Comparison of ENCODE assay signal across 1 cellular context in the genomic region with DNA sequence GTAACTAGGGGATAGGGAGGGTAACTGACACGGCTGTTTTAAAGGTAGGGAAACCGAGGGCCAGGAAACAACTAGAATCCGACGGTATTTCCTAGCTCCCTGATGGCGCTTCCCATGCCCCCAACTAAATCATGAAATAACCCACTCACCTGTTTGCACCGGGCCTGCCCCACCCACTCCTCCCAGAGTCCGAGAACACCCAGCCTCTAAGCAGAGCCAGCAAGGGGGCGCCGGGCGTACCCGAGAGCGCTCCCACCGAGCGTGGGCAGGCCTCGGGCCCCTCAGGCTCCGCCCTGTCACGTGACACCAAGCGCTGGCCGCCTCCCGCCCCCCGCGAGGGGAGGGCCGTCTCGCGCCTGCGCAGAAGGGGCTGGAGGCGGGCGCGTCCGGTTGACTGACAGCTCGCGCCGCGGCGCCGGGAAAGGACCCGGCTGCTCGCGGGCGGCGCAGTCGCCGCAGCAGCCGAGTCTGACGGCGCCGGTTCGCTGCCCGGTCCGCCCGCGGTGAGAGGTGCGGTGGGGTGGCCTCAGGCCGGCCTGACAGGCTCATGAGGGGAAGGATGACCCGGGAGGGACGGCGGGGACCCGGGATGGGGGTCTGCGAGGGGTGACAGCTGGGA.
TF ChIP-seq lines count a peak whose summit lies in the region.

A gene with protein sequence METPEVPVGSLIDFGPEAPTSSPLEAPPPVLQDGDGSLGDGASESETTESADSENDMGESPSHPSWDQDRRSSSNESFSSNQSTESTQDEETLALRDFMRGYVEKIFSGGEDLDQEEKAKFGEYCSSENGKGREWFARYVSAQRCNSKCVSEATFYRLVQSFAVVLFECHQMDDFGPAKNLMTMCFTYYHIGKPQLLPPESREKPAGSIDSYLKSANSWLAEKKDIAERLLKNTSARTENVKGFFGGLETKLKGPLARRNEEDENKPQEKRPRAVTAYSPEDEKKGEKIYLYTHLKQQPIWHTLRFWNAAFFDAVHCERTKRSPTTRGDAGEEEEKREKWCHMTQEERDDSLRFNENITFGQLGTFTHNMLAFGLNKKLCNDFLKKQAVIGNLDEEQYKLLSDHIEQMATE (plus strand): TSS at position 447 of the 619 bp plus-strand sequence. CDS start 39,277 bp downstream, outside the sequence.

TF ChIP-seq in HepG2, 621 proteins besides CTCF, POLR2A, EP300 and RAD21 (continued from another document and continues in another):
- TF ChIP-seq, protein P1, sequence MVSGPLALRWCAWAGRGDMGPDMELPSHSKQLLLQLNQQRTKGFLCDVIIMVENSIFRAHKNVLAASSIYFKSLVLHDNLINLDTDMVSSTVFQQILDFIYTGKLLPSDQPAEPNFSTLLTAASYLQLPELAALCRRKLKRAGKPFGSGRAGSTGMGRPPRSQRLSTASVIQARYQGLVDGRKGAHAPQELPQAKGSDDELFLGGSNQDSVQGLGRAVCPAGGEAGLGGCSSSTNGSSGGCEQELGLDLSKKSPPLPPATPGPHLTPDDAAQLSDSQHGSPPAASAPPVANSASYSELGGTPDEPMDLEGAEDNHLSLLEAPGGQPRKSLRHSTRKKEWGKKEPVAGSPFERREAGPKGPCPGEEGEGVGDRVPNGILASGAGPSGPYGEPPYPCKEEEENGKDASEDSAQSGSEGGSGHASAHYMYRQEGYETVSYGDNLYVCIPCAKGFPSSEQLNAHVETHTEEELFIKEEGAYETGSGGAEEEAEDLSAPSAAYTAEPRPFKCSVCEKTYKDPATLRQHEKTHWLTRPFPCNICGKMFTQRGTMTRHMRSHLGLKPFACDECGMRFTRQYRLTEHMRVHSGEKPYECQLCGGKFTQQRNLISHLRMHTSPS (CRISPR knock-in tag; IDR thresholded peaks at IDR 0.05; ENCODE audit: low read depth) = no peak
- TF ChIP-seq, protein P2, sequence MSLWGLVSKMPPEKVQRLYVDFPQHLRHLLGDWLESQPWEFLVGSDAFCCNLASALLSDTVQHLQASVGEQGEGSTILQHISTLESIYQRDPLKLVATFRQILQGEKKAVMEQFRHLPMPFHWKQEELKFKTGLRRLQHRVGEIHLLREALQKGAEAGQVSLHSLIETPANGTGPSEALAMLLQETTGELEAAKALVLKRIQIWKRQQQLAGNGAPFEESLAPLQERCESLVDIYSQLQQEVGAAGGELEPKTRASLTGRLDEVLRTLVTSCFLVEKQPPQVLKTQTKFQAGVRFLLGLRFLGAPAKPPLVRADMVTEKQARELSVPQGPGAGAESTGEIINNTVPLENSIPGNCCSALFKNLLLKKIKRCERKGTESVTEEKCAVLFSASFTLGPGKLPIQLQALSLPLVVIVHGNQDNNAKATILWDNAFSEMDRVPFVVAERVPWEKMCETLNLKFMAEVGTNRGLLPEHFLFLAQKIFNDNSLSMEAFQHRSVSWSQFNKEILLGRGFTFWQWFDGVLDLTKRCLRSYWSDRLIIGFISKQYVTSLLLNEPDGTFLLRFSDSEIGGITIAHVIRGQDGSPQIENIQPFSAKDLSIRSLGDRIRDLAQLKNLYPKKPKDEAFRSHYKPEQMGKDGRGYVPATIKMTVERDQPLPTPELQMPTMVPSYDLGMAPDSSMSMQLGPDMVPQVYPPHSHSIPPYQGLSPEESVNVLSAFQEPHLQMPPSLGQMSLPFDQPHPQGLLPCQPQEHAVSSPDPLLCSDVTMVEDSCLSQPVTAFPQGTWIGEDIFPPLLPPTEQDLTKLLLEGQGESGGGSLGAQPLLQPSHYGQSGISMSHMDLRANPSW (CRISPR knock-in tag; IDR thresholded peaks at IDR 0.05; ENCODE audit: borderline replicate concordance) = no peak
- TF ChIP-seq, protein P3, sequence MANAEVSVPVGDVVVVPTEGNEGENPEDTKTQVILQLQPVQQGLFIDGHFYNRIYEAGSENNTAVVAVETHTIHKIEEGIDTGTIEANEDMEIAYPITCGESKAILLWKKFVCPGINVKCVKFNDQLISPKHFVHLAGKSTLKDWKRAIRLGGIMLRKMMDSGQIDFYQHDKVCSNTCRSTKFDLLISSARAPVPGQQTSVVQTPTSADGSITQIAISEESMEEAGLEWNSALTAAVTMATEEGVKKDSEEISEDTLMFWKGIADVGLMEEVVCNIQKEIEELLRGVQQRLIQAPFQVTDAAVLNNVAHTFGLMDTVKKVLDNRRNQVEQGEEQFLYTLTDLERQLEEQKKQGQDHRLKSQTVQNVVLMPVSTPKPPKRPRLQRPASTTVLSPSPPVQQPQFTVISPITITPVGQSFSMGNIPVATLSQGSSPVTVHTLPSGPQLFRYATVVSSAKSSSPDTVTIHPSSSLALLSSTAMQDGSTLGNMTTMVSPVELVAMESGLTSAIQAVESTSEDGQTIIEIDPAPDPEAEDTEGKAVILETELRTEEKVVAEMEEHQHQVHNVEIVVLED (CRISPR knock-in tag; IDR thresholded peaks at IDR 0.05; ENCODE audit: borderline replicate concordance) = peak; percentile 57; the same call in 1 of the 2 replicates
- peak; percentile 32; the same call in 1 of the 2 replicates for TF ChIP-seq ZNF350 (CRISPR knock-in tag; IDR thresholded peaks at IDR 0.05; ENCODE audit: borderline replicate concordance, low read depth)
- no peak for TF ChIP-seq EHMT2 (IDR thresholded peaks at IDR 0.05; ENCODE audit: borderline replicate concordance, low read depth, low read length)
- TF ChIP-seq HOXA5 (CRISPR knock-in tag; IDR thresholded peaks at IDR 0.05) = peak; percentile 78; the same call in 1 of the 2 replicates
- TF ChIP-seq, protein P4, sequence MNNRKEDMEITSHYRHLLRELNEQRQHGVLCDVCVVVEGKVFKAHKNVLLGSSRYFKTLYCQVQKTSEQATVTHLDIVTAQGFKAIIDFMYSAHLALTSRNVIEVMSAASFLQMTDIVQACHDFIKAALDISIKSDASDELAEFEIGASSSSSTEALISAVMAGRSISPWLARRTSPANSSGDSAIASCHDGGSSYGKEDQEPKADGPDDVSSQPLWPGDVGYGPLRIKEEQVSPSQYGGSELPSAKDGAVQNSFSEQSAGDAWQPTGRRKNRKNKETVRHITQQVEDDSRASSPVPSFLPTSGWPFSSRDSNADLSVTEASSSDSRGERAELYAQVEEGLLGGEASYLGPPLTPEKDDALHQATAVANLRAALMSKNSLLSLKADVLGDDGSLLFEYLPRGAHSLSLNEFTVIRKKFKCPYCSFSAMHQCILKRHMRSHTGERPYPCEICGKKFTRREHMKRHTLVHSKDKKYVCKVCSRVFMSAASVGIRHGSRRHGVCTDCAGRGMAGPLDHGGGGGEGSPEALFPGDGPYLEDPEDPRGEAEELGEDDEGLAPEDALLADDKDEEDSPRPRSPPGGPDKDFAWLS (CRISPR knock-in tag; IDR thresholded peaks at IDR 0.05; ENCODE audit: borderline replicate concordance) = no peak
- TF ChIP-seq NR3C1 (CRISPR knock-in tag; IDR thresholded peaks at IDR 0.05) = no peak
- no peak for TF ChIP-seq ZNF737 (CRISPR knock-in tag; IDR thresholded peaks at IDR 0.05; ENCODE audit: borderline replicate concordance)
- no peak for TF ChIP-seq RXRA (CRISPR knock-in tag; IDR thresholded peaks at IDR 0.05)
- TF ChIP-seq SMARCE1 (IDR thresholded peaks at IDR 0.05; ENCODE audit: borderline replicate concordance) = no peak
- TF ChIP-seq, protein P5, sequence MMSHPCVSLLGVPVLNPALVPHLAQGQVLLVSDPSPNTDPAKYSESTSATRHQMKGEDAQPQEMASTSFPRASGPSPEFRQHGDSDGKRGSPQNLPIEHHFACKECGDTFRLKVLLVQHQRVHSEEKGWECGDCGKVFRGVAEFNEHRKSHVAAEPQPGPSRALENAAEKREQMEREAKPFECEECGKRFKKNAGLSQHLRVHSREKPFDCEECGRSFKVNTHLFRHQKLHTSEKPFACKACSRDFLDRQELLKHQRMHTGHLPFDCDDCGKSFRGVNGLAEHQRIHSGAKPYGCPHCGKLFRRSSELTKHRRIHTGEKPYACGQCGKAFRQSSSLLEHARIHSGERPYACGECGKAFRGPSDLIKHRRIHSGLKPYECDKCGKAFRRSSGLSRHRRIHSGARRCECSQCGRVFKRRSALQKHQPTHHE (CRISPR knock-in tag; IDR thresholded peaks at IDR 0.05; ENCODE audit: borderline replicate concordance) = no peak
- no peak for TF ChIP-seq NFIB (CRISPR knock-in tag; IDR thresholded peaks at IDR 0.05; ENCODE audit: borderline replicate concordance)
- no peak for TF ChIP-seq CHD4 (IDR thresholded peaks at IDR 0.05; ENCODE audit: borderline replicate concordance, low read length)
- TF ChIP-seq, protein P6, sequence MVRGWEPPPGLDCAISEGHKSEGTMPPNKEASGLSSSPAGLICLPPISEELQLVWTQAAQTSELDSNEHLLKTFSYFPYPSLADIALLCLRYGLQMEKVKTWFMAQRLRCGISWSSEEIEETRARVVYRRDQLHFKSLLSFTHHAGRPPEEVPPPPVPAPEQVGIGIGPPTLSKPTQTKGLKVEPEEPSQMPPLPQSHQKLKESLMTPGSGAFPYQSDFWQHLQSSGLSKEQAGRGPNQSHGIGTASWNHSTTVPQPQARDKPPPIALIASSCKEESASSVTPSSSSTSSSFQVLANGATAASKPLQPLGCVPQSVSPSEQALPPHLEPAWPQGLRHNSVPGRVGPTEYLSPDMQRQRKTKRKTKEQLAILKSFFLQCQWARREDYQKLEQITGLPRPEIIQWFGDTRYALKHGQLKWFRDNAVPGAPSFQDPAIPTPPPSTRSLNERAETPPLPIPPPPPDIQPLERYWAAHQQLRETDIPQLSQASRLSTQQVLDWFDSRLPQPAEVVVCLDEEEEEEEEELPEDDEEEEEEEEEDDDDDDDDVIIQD (CRISPR knock-in tag; IDR thresholded peaks at IDR 0.05; ENCODE audit: low read depth) = no peak
- TF ChIP-seq, protein P7, sequence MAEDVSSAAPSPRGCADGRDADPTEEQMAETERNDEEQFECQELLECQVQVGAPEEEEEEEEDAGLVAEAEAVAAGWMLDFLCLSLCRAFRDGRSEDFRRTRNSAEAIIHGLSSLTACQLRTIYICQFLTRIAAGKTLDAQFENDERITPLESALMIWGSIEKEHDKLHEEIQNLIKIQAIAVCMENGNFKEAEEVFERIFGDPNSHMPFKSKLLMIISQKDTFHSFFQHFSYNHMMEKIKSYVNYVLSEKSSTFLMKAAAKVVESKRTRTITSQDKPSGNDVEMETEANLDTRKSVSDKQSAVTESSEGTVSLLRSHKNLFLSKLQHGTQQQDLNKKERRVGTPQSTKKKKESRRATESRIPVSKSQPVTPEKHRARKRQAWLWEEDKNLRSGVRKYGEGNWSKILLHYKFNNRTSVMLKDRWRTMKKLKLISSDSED (CRISPR knock-in tag; IDR thresholded peaks at IDR 0.05) = no peak
- peak; percentile 57 for TF ChIP-seq TBL1XR1 (IDR thresholded peaks at IDR 0.05; ENCODE audit: borderline replicate concordance, low read length, partially characterized antibody)
- no peak for TF ChIP-seq MEIS1 (CRISPR knock-in tag; IDR thresholded peaks at IDR 0.05; ENCODE audit: borderline replicate concordance)
- TF ChIP-seq MED8 (CRISPR knock-in tag; IDR thresholded peaks at IDR 0.05; ENCODE audit: insufficient replicate concordance) = no peak
- no peak for TF ChIP-seq ZNF839 (CRISPR knock-in tag; IDR thresholded peaks at IDR 0.05; ENCODE audit: borderline replicate concordance)
- no peak for TF ChIP-seq SCMH1 (CRISPR knock-in tag; IDR thresholded peaks at IDR 0.05; ENCODE audit: borderline replicate concordance)
- TF ChIP-seq ZMAT3 (CRISPR knock-in tag; conservative IDR thresholded peaks at IDR 0.05) = no peak
- TF ChIP-seq, protein P8, sequence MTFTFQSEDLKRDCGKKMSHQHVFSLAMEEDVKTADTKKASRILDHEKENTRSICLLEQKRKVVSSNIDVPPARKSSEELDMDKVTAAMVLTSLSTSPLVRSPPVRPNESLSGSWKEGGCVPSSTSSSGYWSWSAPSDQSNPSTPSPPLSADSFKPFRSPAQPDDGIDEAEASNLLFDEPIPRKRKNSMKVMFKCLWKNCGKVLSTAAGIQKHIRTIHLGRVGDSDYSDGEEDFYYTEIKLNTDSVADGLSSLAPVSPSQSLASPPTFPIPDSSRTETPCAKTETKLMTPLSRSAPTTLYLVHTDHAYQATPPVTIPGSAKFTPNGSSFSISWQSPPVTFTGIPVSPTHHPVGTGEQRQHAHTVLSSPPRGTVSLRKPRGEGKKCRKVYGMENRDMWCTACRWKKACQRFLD (CRISPR knock-in tag; IDR thresholded peaks at IDR 0.05; ENCODE audit: borderline replicate concordance) = no peak
- TF ChIP-seq SAP130 (CRISPR knock-in tag; IDR thresholded peaks at IDR 0.05; ENCODE audit: low read depth) = peak; percentile 85
- peak; percentile 79; the same call in 1 of the 2 replicates for TF ChIP-seq KLF12 (CRISPR knock-in tag; IDR thresholded peaks at IDR 0.05; ENCODE audit: borderline replicate concordance)
- TF ChIP-seq ETV5 (CRISPR knock-in tag; IDR thresholded peaks at IDR 0.05; ENCODE audit: borderline replicate concordance) = 0 out of 2 replicates have a peak, but pooled peaks have one; percentile 17
- TF ChIP-seq TARDBP (CRISPR knock-in tag; IDR thresholded peaks at IDR 0.05) = peak; percentile 68; the same call in 1 of the 2 replicates
- TF ChIP-seq ZNF253 (CRISPR knock-in tag; IDR thresholded peaks at IDR 0.05; ENCODE audit: borderline replicate concordance) = no peak
- TF ChIP-seq, protein P9, sequence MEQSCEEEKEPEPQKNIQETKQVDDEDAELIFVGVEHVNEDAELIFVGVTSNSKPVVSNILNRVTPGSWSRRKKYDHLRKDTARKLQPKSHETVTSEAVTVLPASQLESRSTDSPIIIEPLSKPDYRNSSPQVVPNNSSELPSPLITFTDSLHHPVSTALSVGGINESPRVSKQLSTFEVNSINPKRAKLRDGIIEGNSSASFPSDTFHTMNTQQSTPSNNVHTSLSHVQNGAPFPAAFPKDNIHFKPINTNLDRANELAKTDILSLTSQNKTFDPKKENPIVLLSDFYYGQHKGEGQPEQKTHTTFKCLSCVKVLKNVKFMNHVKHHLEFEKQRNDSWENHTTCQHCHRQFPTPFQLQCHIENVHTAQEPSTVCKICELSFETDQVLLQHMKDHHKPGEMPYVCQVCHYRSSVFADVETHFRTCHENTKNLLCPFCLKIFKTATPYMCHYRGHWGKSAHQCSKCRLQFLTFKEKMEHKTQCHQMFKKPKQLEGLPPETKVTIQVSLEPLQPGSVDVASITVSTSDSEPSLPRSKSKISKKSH (CRISPR knock-in tag; IDR thresholded peaks at IDR 0.05; ENCODE audit: borderline replicate concordance) = 0 out of 2 replicates have a peak, but pooled peaks have one; percentile 13
- TF ChIP-seq ZFP36L1 (CRISPR knock-in tag; IDR thresholded peaks at IDR 0.05) = peak; percentile 72; the same call in 1 of the 2 replicates
- peak; percentile 49 for TF ChIP-seq FOSL2 (CRISPR knock-in tag; IDR thresholded peaks at IDR 0.05)
- no peak for TF ChIP-seq ZNF598 (CRISPR knock-in tag; IDR thresholded peaks at IDR 0.05; ENCODE audit: borderline replicate concordance)
- TF ChIP-seq, protein P10, sequence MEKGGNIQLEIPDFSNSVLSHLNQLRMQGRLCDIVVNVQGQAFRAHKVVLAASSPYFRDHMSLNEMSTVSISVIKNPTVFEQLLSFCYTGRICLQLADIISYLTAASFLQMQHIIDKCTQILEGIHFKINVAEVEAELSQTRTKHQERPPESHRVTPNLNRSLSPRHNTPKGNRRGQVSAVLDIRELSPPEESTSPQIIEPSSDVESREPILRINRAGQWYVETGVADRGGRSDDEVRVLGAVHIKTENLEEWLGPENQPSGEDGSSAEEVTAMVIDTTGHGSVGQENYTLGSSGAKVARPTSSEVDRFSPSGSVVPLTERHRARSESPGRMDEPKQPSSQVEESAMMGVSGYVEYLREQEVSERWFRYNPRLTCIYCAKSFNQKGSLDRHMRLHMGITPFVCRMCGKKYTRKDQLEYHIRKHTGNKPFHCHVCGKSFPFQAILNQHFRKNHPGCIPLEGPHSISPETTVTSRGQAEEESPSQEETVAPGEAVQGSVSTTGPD (CRISPR knock-in tag; IDR thresholded peaks at IDR 0.05) = no peak
